10 cellular contexts compared by ENCODE assay signal in the genomic region with DNA sequence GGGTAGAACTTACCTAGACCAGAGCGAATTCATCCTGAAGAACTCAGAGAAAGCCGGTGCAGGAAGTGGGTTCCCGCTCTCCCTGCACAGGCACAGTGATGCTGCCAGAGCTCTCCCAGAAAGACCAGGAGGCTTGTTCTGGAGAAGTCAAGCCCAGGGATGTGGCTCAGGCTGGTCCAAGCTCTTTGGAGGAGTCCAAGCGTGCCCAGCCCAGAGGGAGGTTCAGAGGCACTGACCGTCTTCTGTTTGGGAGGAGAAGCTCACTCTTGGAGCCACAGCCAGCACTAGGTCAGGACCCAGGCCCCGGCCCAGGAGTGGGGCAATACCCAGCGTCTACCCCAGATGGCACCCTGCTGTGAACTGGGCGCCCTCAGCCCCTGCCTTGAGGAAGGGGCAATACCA. TPM values are rescaled to one million over a fixed set of nuclear protein-coding genes. Genes with fewer than 3 reads are reported as not detected.
DNase-seq lines count a peak whose midpoint lies in the region; ATAC-seq and TF ChIP-seq lines count a peak whose summit lies in the region.
"Had no signal": no experiment of that assay in that cellular context is flagged by ENCODE, and none has a peak within 500 bp of the region (broad histone marks: within the 10 kb centered on the region; RNA-seq: fewer than 3 reads in every experiment).

No MANE protein-coding gene starts in this region.

- no TSS peak for BruUV-seq in MCF 10A (replicated peaks; lab: Mats Ljungman, UMichigan)

- H3K27ac Mint-ChIP-seq in HFFc6 (no peak overlapping the region), MCF 10A (ENCODE audit: low read depth, unreplicated experiment) (no peak overlapping the region), nephron (peak overlapping the region; percentile 80 to 93 (median 92))

- peaks cover 45% of the 10 kb centered on the region for H3K4me1 Mint-ChIP-seq in HFFc6 (ENCODE audit: low read depth)
- peaks cover 58% of the 10 kb centered on the region for H3K4me1 Mint-ChIP-seq in MCF 10A (ENCODE audit: insufficient read depth, unreplicated experiment)
- peaks cover 53% of the 10 kb centered on the region for H3K4me1 Mint-ChIP-seq in nephron

- no peaks in the 10 kb centered on the region for H3K9me3 Mint-ChIP-seq in HFFc6
- no peaks in the 10 kb centered on the region for H3K9me3 Mint-ChIP-seq in MCF 10A (ENCODE audit: unreplicated experiment)
- H3K9me3 Mint-ChIP-seq in nephron, result no peaks in the 10 kb centered on the region

- intact Hi-C loops in MCF 10A (cut with micrococcal nuclease), result loop anchor here (2.0 kb wide), 1 partner anchor 279 kb away; no protein-coding TSS in a partner anchor

- H3K4me3 ChIP-seq in Peyer's patch, result no peak overlapping the region

- ATAC-seq in GM19035 (IDR thresholded peaks at IDR 0.05; ENCODE audit: unreplicated experiment), result no peak
- ATAC-seq: sciatic nerve had no signal

- peak overlapping the region in 1 of 4 donors; percentile 91 for H3K27ac ChIP-seq in Peyer's patch
- H3K27ac ChIP-seq: HL-60 had no signal

- H3K4me1 ChIP-seq in Peyer's patch, result peaks cover 0 to 20% (median 2%) of the 10 kb centered on the region in 4 donors

- H3K27me3 Mint-ChIP-seq in HFFc6 (ENCODE audit: insufficient read depth), result peaks cover 8% of the 10 kb centered on the region
- H3K27me3 Mint-ChIP-seq in MCF 10A (ENCODE audit: insufficient read depth, unreplicated experiment), result no peaks in the 10 kb centered on the region
- peaks cover 5% of the 10 kb centered on the region for H3K27me3 Mint-ChIP-seq in nephron (ENCODE audit: low read depth)

- H3K27me3 ChIP-seq in Peyer's patch, result no peaks in the 10 kb centered on the region

- no peaks in the 10 kb centered on the region for H3K36me3 ChIP-seq in Peyer's patch

- TF ChIP-seq POLR2A in Peyer's patch (IDR thresholded peaks at IDR 0.05), result no peak

- CTCF ChIA-PET in MCF 10A (lab: Yijun Ruan, JAX), result interaction anchor here (0.5 to 2.7 kb wide), 11 partner anchors 9 to 375 kb away, joined by 3 to 14 read pairs (median 4); no protein-coding TSS in a partner anchor

- no peaks in the 10 kb centered on the region for H3K9me3 ChIP-seq in Peyer's patch

- H3K36me3 Mint-ChIP-seq in HFFc6 (ENCODE audit: low read depth) (no peaks in the 10 kb centered on the region), MCF 10A (ENCODE audit: insufficient read depth, unreplicated experiment) (no peaks in the 10 kb centered on the region), nephron (ENCODE audit: low read depth) (no peaks in the 10 kb centered on the region)

- TF ChIP-seq CTCF in HFFc6 (IDR thresholded peaks at IDR 0.05), result peak; percentile 16; the same call in 1 of the 2 replicates
- TF ChIP-seq CTCF in MCF 10A (IDR thresholded peaks at IDR 0.05; ENCODE audit: unreplicated experiment), result no peak
- no peak for TF ChIP-seq CTCF in nephron (IDR thresholded peaks at IDR 0.05; ENCODE audit: unreplicated experiment in 3 of 3)
- TF ChIP-seq CTCF in Peyer's patch (IDR thresholded peaks at IDR 0.05), result no peak

- H3K4me3 Mint-ChIP-seq in HFFc6 (no peak overlapping the region; the same call in 1 of the 2 replicates), MCF 10A (ENCODE audit: unreplicated experiment) (peak overlapping the region; percentile 100), nephron (peak overlapping the region; percentile 90 to 92 (median 92))

- DNase-seq in A172 (ENCODE audit: low spot score), result peak; percentile 28
- DNase-seq in HFFc6, result no peak
- DNase-seq in MCF 10A (ENCODE audit: unreplicated experiment), result no peak
- no peak for DNase-seq in NCI-H774 (lab: John Stamatoyannopoulos, UW)
- no peak for DNase-seq in hypothalamus (lab: John Stamatoyannopoulos, UW)
- no peak for DNase-seq in Peyer's patch

- POLR2A ChIA-PET in MCF 10A (lab: Yijun Ruan, JAX), result interaction anchor here (0.7 to 6.9 kb wide), 8 partner anchors 14 to 1297 kb away, joined by 3 to 185 read pairs (median 4); no protein-coding TSS in a partner anchor

RNA-seq across cellular contexts. Expression of a gene that starts 1.5 kb away (rescaled TPM):
- total RNA-seq in A172 (2014; rRNA removed; shearing (Covaris generic)), result 10.5 and 12.3 TPM in 2 replicates
- total RNA-seq in HFFc6 (2021; fragmentation: NEBNext Ultra II Directional; extraction: Animal tissue kit (Norgen Biotek cat#: 25700)), result 1 to 10 TPM; 4.7 to 8.0 (median 5.3) TPM
- 60.6 and 68.5 TPM in 2 replicates for total RNA-seq in MCF 10A (2022)
- 1 to 10 TPM; 3.3 to 5.5 (median 4.6) TPM for total RNA-seq in Peyer's patch

Comparison
In these comparisons a context has a peak if more than half of its experiments do, and no peak if none do; other contexts are left out.
1. H3K27ac Mint-ChIP-seq: peak in nephron (3 of 3); none in HFFc6 (single experiment) and MCF 10A (single experiment).